Comparison of ENCODE assay signal across 8 cellular contexts in the genomic region with DNA sequence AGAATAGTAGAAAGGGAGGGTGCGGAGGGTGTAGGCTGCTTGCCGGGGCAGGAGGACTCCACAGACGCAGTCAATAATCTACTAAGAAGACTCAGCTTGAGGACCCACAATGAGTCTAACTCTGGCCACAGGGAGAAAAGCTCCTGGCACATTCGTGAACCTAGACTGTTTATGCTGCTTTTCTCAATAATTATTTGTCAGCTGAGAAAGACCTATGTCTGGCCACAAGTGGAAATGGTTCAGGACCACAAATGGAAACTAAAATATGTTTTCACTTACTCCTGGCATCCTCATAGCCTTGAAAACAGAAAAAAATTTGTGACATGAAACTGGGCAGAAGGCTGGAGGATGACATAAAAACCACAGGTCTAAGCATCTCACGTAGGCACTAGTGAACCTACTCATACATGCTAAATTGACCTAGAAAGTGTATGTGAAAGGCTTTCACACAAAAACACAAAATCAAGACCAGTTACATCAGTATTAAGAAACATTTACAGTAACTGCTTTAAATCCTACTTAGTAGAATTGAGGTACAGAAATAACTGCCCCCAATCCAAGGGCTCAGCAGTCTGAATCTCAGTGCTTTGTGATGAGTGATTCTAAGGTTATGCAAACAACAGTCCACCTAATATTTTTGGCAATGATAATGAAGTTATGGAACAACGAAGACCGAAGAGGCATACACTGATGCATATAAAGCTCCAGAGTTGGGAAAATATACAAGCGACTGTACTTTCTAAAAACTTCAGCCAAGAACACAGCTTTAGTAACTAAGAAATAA.
A peak's percentile ranks its signal among the peaks of the same experiment; 100 is the strongest.
DNase-seq lines count a peak whose midpoint lies in the region; ATAC-seq lines count a peak whose summit lies in the region.

No MANE protein-coding gene starts in this region.

- CTCF ChIA-PET in activated naive CD4-positive, alpha-beta T cell treated with anti-CD3 and anti-CD28 coated beads, Interleukin-2, amount 10 ng/mL, durations not matched to agents 7 days and 5 days (lab: Charles Lee), result interaction anchor here (0.7 to 1.1 kb wide), 2 partner anchors 24 to 28 kb away, joined by 3 read pairs; no protein-coding TSS in a partner anchor

- H3K27ac ChIP-seq in rectal smooth muscle tissue (ENCODE audit: low read depth, low read length), result peak overlapping the region; percentile 2

- H3K4me3 Mint-ChIP-seq in activated naive CD4-positive, alpha-beta T cell treated with anti-CD3 and anti-CD28 coated beads, Interleukin-2, amount 10 ng/mL, durations not matched to agents 7 days and 5 days, result no peak overlapping the region

- H3K27ac Mint-ChIP-seq in activated naive CD4-positive, alpha-beta T cell treated with anti-CD3 and anti-CD28 coated beads, Interleukin-2, amount 10 ng/mL, durations not matched to agents 7 days and 5 days, result peak overlapping the region; percentile 75

- peaks cover 15% of the 10 kb centered on the region for H3K4me1 ChIP-seq in rectal smooth muscle tissue (ENCODE audit: control insufficient read depth, insufficient read depth, low read length)

- no peak overlapping the region for H3K9ac ChIP-seq in rectal smooth muscle tissue (ENCODE audit: low read length)

- peak; percentile 65 to 72 for ATAC-seq in activated CD4-positive, CD25-positive, alpha-beta regulatory T cell treated with anti-CD3 and anti-CD28 coated beads, Interleukin-2, amount 50 U/mL, for 24 hours
- ATAC-seq in HG02973 (IDR thresholded peaks at IDR 0.05; ENCODE audit: unreplicated experiment), result peak; percentile 58
- no peak for ATAC-seq in HG02884 (IDR thresholded peaks at IDR 0.05; ENCODE audit: unreplicated experiment)

- H3K4me3 ChIP-seq in rectal smooth muscle tissue (ENCODE audit: low read length), result no peak overlapping the region

- DNase-seq in activated CD4-positive, CD25-positive, alpha-beta regulatory T cell (lab: John Stamatoyannopoulos, UW), result no peak
- no peak for DNase-seq in activated naive CD4-positive, alpha-beta T cell treated with anti-CD3 and anti-CD28 coated beads, Interleukin-2, amount 10 ng/mL, durations not matched to agents 7 days and 5 days
- DNase-seq in NCI-H187 treated with DMSO at 0.1 percent for 48 hours (lab: John Stamatoyannopoulos, UW), result no peak
- no peak for DNase-seq in ureter (ENCODE audit: low spot score)

- no peaks in the 10 kb centered on the region for H3K27me3 ChIP-seq in rectal smooth muscle tissue (ENCODE audit: control insufficient read depth, insufficient read depth, low read length)

- peaks cover 49% of the 10 kb centered on the region for H3K4me1 Mint-ChIP-seq in activated naive CD4-positive, alpha-beta T cell treated with anti-CD3 and anti-CD28 coated beads, Interleukin-2, amount 10 ng/mL, durations not matched to agents 7 days and 5 days

- no peaks in the 10 kb centered on the region for H3K9me3 Mint-ChIP-seq in activated naive CD4-positive, alpha-beta T cell treated with anti-CD3 and anti-CD28 coated beads, Interleukin-2, amount 10 ng/mL, durations not matched to agents 7 days and 5 days

- no peaks in the 10 kb centered on the region for H3K27me3 Mint-ChIP-seq in activated naive CD4-positive, alpha-beta T cell treated with anti-CD3 and anti-CD28 coated beads, Interleukin-2, amount 10 ng/mL, durations not matched to agents 7 days and 5 days

- H3K36me3 ChIP-seq in rectal smooth muscle tissue (ENCODE audit: control insufficient read depth, insufficient read depth, low read length), result no peaks in the 10 kb centered on the region

- peaks cover 20% of the 10 kb centered on the region for H3K36me3 Mint-ChIP-seq in activated naive CD4-positive, alpha-beta T cell treated with anti-CD3 and anti-CD28 coated beads, Interleukin-2, amount 10 ng/mL, durations not matched to agents 7 days and 5 days
